9 cellular contexts compared by ENCODE assay signal in genomic region chr19:11639245-11639601, GRCh38. TPM values are rescaled to one million over a fixed set of nuclear protein-coding genes. Genes with fewer than 3 reads are reported as not detected.
DNase-seq lines count a peak whose midpoint lies in the region; ATAC-seq and TF ChIP-seq lines count a peak whose summit lies in the region.
"Had no signal": no experiment of that assay in that cellular context is flagged by ENCODE, and none has a peak within 500 bp of the region (broad histone marks: within the 10 kb centered on the region; RNA-seq: fewer than 3 reads in every experiment).

No MANE protein-coding gene starts in this region.

- no peak overlapping the region for H2BK120ac ChIP-seq in H9 (ENCODE audit: low read depth, low read length, poor library complexity, severe bottlenecking)

- no peak overlapping the region for H4K5ac ChIP-seq in H9 (ENCODE audit: insufficient read length, low read depth, low read length)

- H3K27me3 ChIP-seq in H9 (ENCODE audit: insufficient read depth, low read length) (no peaks in the 10 kb centered on the region), right atrium auricular region (no peaks in the 10 kb centered on the region), spleen (replicated peaks in 1 of 7) (peaks cover 0 to 28% (median 0%) of the 10 kb centered on the region in 7 donors)

- peaks cover 0 to under 1% (median 0%) of the 10 kb centered on the region in 3 experiments; a peak in 2 of 7 replicates for H3K36me3 Mint-ChIP-seq in H9 (ENCODE audit: insufficient read depth in 1 of 3, low read depth in 3 of 3)

- WGBS in H9 (ENCODE audit: extremely low coverage, insufficient read length, low lambda C conversion rate) = no CpG with 5 or more reads among the region's 7 CpGs
- 0 to 5% (median 3%) methylated on average over 5 to 7 of the region's 7 CpGs for WGBS in spleen, 5 donors

- H3K23ac ChIP-seq in H9 (ENCODE audit: insufficient read length, low read depth, low read length) = no peak overlapping the region

- no peak overlapping the region for H3K14ac ChIP-seq in H9 (ENCODE audit: insufficient read depth, low read length)

- no peak overlapping the region for H3K27ac Mint-ChIP-seq in H9
- H3K27ac Mint-ChIP-seq: naive thymus-derived CD8-positive, alpha-beta T cell had no signal

- no peak overlapping the region for H3T11ph ChIP-seq in H9 (ENCODE audit: low read length)

- H3K4me3 Mint-ChIP-seq in H9 = peak overlapping the region; percentile 88 to 97; a peak in 4 of 5 replicates

- H3K4me3 ChIP-seq in SK-N-MC = peak overlapping the region; percentile 98
- peak overlapping the region; percentile 46 to 62 for H3K4me3 ChIP-seq in right atrium auricular region
- H3K4me3 ChIP-seq in spleen = peak overlapping the region in 6 of 8 donors; percentile 54 to 75 (median 64)

- no peak for TF ChIP-seq CTCF in H9 (conservative IDR thresholded peaks at IDR 0.05)
- TF ChIP-seq CTCF in right atrium auricular region (IDR thresholded peaks at IDR 0.05) = no peak
- TF ChIP-seq CTCF in spleen (IDR thresholded peaks at IDR 0.05 in 8 of 11, conservative IDR thresholded peaks at IDR 0.05 in 3 of 11) = no peak

- no peak overlapping the region for H3K4ac ChIP-seq in H9 (ENCODE audit: low read depth, low read length)

- peaks cover 2% of the 10 kb centered on the region; the same call in 1 of the 2 replicates for H3K27me3 Mint-ChIP-seq in H9 (ENCODE audit: low read depth)

- peak overlapping the region; percentile 7 for H3K4me2 ChIP-seq in H9 (ENCODE audit: insufficient read depth, insufficient read length, low read length)

- H3K9ac ChIP-seq in H9 (ENCODE audit: extremely low read depth, insufficient read length, low read length) (no peak overlapping the region), SK-N-MC (ENCODE audit: insufficient read length) (no peak overlapping the region)

- H3K27ac ChIP-seq in H9 (ENCODE audit: insufficient read length, low read depth, low read length) = no peak overlapping the region
- H3K27ac ChIP-seq in SK-N-MC = no peak overlapping the region
- H3K27ac ChIP-seq in right atrium auricular region = no peak overlapping the region
- no peak overlapping the region for H3K27ac ChIP-seq in spleen

- no peak overlapping the region for H3K56ac ChIP-seq in H9 (ENCODE audit: insufficient read length, low read depth, low read length)

- H3K79me2 ChIP-seq in H9 (ENCODE audit: insufficient read depth, low read length) = no peaks in the 10 kb centered on the region

- H4K20me1 ChIP-seq in H9 (ENCODE audit: control insufficient read depth, insufficient read depth, insufficient read length) = no peaks in the 10 kb centered on the region

- no peak overlapping the region for H2AFZ ChIP-seq in H9 (ENCODE audit: low read length)

- H2BK20ac ChIP-seq in H9 (ENCODE audit: low read depth, low read length, poor library complexity, severe bottlenecking) = no peak overlapping the region

- H3K9me3 ChIP-seq in H9 (ENCODE audit: control insufficient read depth, low read depth, low read length) = no peaks in the 10 kb centered on the region
- H3K9me3 ChIP-seq in SK-N-MC (ENCODE audit: low read depth, low read length) = no peaks in the 10 kb centered on the region
- H3K9me3 ChIP-seq in right atrium auricular region = no peaks in the 10 kb centered on the region
- peaks cover 0 to 6% (median 0%) of the 10 kb centered on the region in 8 donors for H3K9me3 ChIP-seq in spleen

- H2AK5ac ChIP-seq in H9 (ENCODE audit: insufficient read length, low read length) = no peak overlapping the region

- no peak for TF ChIP-seq POLR2A in spleen (IDR thresholded peaks at IDR 0.05)

- H3K23me2 ChIP-seq in H9 (ENCODE audit: insufficient read length, low read depth, low read length, poor library complexity, severe bottlenecking) = no peaks in the 10 kb centered on the region

- no peak overlapping the region for H2BK5ac ChIP-seq in H9 (ENCODE audit: insufficient read length, low read length)

- H3K4me1 ChIP-seq in H9 (ENCODE audit: insufficient read depth, low read length) (no peaks in the 10 kb centered on the region), right atrium auricular region (no peaks in the 10 kb centered on the region), spleen (peaks cover 0 to 14% (median 10%) of the 10 kb centered on the region in 6 donors)

- no peak for DNase-seq in H9
- no peak for DNase-seq in SK-N-MC (ENCODE audit: low read depth, low spot score)
- no peak for DNase-seq in right atrium auricular region (ENCODE audit: low spot score)
- DNase-seq in spleen = no peak
- DNase-seq in mucosa of gallbladder (ENCODE audit: low spot score) = no peak

- no peak overlapping the region for H2BK12ac ChIP-seq in H9 (ENCODE audit: insufficient read length, low read depth, low read length)

- no peaks in the 10 kb centered on the region for H3K79me1 ChIP-seq in H9 (ENCODE audit: insufficient read depth, low read depth, low read length, poor library complexity, severe bottlenecking)

- intact Hi-C loops in spleen (cut with DNase I; ENCODE audit: low total_unique reads) = no loop called here

- H4K91ac ChIP-seq in H9 (ENCODE audit: insufficient read length, low read depth, low read length) = no peak overlapping the region

- H2BK15ac ChIP-seq in H9 (ENCODE audit: low read depth, low read length) = no peak overlapping the region

- H3K36me3 ChIP-seq in SK-N-MC (ENCODE audit: insufficient read depth, low read length) (no peaks in the 10 kb centered on the region; the same call in 1 of the 2 replicates), right atrium auricular region (no peaks in the 10 kb centered on the region), spleen (no peaks in the 10 kb centered on the region)

- H3K4me1 Mint-ChIP-seq in H9 = 0 out of 4 replicates have a peak, but pooled peaks cover 0 to 2% of the 10 kb centered on the region in 2 experiments

- no peak for ATAC-seq in GM21786 (IDR thresholded peaks at IDR 0.05; ENCODE audit: unreplicated experiment)
- ATAC-seq in HG02763 (IDR thresholded peaks at IDR 0.05; ENCODE audit: unreplicated experiment) = no peak
- no peak for ATAC-seq in GM21390 (IDR thresholded peaks at IDR 0.05; ENCODE audit: unreplicated experiment)

- no peak overlapping the region for H4K8ac ChIP-seq in H9 (replicated peaks; ENCODE audit: insufficient read length, low read depth, low read length)

- no peaks in the 10 kb centered on the region for H3K9me3 Mint-ChIP-seq in H9

- no peak overlapping the region for H3K18ac ChIP-seq in H9 (ENCODE audit: insufficient read length, low read depth, low read length)

RNA-seq across cellular contexts. Expression of gene ZNF627, which starts 41.9 kb away (rescaled TPM):
- total RNA-seq in H9 (2021) (12.2 and 12.8 TPM in 2 replicates), right atrium auricular region (1 to 10 TPM; 6.0 to 6.7 TPM), spleen (10 to 100 TPM; 11.6 to 14.5 (median 12.9) TPM), mucosa of gallbladder (13.9 TPM)
- polyA plus RNA-seq in spleen = 1 to 10 TPM; 4.5 to 8.6 (median 8.1) TPM
